17 cellular contexts compared by ENCODE assay signal in genomic region chr4:37662306-37662705, GRCh38. TPM values are rescaled to one million over a fixed set of nuclear protein-coding genes. Genes with fewer than 3 reads are reported as not detected.
DNase-seq lines count a peak whose midpoint lies in the region; ATAC-seq and TF ChIP-seq lines count a peak whose summit lies in the region.
"Had no signal": no experiment of that assay in that cellular context is flagged by ENCODE, and none has a peak within 500 bp of the region (broad histone marks: within the 10 kb centered on the region; RNA-seq: fewer than 3 reads in every experiment).

No MANE protein-coding gene starts in this region.

- no peak overlapping the region for H3K9ac ChIP-seq in mesenchymal stem cell (ENCODE audit: low read length)

- H3K27me3 ChIP-seq in Panc1 (ENCODE audit: control insufficient read depth, insufficient read depth, low read length): no peaks in the 10 kb centered on the region
- no peaks in the 10 kb centered on the region for H3K27me3 ChIP-seq in mesenchymal stem cell (ENCODE audit: control insufficient read depth in 1 of 2, insufficient read depth in 1 of 2, low read length in 2 of 2)
- no peaks in the 10 kb centered on the region for H3K27me3 ChIP-seq in spleen (replicated peaks in 1 of 7)
- no peaks in the 10 kb centered on the region for H3K27me3 ChIP-seq in HAP-1 (ENCODE audit: low read depth)

- in situ Hi-C loops in Panc1 (cut with HindIII; ENCODE audit: low pct_unique_long_range_greater_than_20kb, low sequenced_read_pairs) (no loop called here), HAP-1 (cut with MboI; ENCODE audit: low sequenced_read_pairs) (no loop called here)

- CTCF ChIA-PET in Panc1 (lab: Charles Lee): interaction anchor here (0.6 kb wide), 1 partner anchor 128 kb away, joined by 3 read pairs; no protein-coding TSS in a partner anchor

- intact Hi-C loops in Panc1 (cut with micrococcal nuclease; ENCODE audit: unreplicated experiment): no loop called here
- intact Hi-C loops in dendritic cell treated with granulocyte-macrophage colony-stimulating factor and Interleukin-4, amounts not matched to agents 40 ng/mL and 50 ng/mL, for 4 days (cut with micrococcal nuclease): no loop called here
- intact Hi-C loops in spleen (cut with DNase I; ENCODE audit: low total_unique reads): no loop called here

- no peaks in the 10 kb centered on the region for H3K36me3 ChIP-seq in Panc1 (ENCODE audit: control insufficient read depth, insufficient read depth, low read length)
- H3K36me3 ChIP-seq in mesenchymal stem cell (ENCODE audit: control insufficient read depth in 1 of 2, insufficient read depth in 2 of 2, low read depth in 1 of 2, low read length in 2 of 2): no peaks in the 10 kb centered on the region
- no peaks in the 10 kb centered on the region for H3K36me3 ChIP-seq in spleen
- H3K36me3 ChIP-seq in HAP-1 (replicated peaks): no peaks in the 10 kb centered on the region
- H3K36me3 ChIP-seq: thoracic aorta had no signal

- peaks cover 11% of the 10 kb centered on the region for H3K9me3 Mint-ChIP-seq in dendritic cell treated with granulocyte-macrophage colony-stimulating factor and Interleukin-4, amounts not matched to agents 40 ng/mL and 50 ng/mL, for 4 days

- H3K18ac ChIP-seq in mesenchymal stem cell (ENCODE audit: low read depth in 1 of 2, low read length in 2 of 2): no peak overlapping the region

- H3K9me3 ChIP-seq in Panc1 (ENCODE audit: control insufficient read depth, insufficient read depth, low read depth, low read length) (no peaks in the 10 kb centered on the region), mesenchymal stem cell (ENCODE audit: control insufficient read depth, low read length) (no peaks in the 10 kb centered on the region), spleen (peaks cover 0 to 6% (median 3%) of the 10 kb centered on the region in 8 donors), HAP-1 (no peaks in the 10 kb centered on the region)
- H3K9me3 ChIP-seq: thoracic aorta had no signal

- H3K4me1 ChIP-seq in Panc1 (ENCODE audit: control insufficient read depth, insufficient read depth, low read length): peaks cover 60% of the 10 kb centered on the region
- H3K4me1 ChIP-seq in mesenchymal stem cell (ENCODE audit: control insufficient read depth, insufficient read depth, low read depth, low read length): peaks cover 30% of the 10 kb centered on the region
- H3K4me1 ChIP-seq in spleen: peaks cover 24 to 77% (median 47%) of the 10 kb centered on the region in 6 donors
- no peaks in the 10 kb centered on the region for H3K4me1 ChIP-seq in HAP-1

- ATAC-seq in Panc1 (0 out of 2 replicates have a peak, but pooled peaks have one; percentile 8), HG03175 (IDR thresholded peaks at IDR 0.05; ENCODE audit: unreplicated experiment) (no peak)
- no peak for ATAC-seq in activated CD4-positive, CD25-positive, alpha-beta regulatory T cell treated with anti-CD3 and anti-CD28 coated beads, Interleukin-2, amount 50 U/mL, for 24 hours

- no peak for TF ChIP-seq POLR2A in spleen (IDR thresholded peaks at IDR 0.05)

- H2BK12ac ChIP-seq in mesenchymal stem cell (ENCODE audit: low read length in 2 of 2): no peak overlapping the region

- no peak overlapping the region for H3K4ac ChIP-seq in mesenchymal stem cell (ENCODE audit: low read depth in 1 of 2, low read length in 2 of 2)

- H3K27ac ChIP-seq in Panc1 (ENCODE audit: low read length): peak overlapping the region; percentile 63
- peak overlapping the region; percentile 9 for H3K27ac ChIP-seq in mesenchymal stem cell (ENCODE audit: low read length, poor library complexity, severe bottlenecking)
- H3K27ac ChIP-seq in spleen: peak overlapping the region in 7 of 8 donors; percentile 14 to 71 (median 53)
- H3K27ac ChIP-seq: thoracic aorta had no signal

- BruUV-seq in Panc1 (replicated peaks; lab: Mats Ljungman, UMichigan): no TSS peak

- POLR2A ChIA-PET in Panc1 (lab: Charles Lee): no interaction called here

- peaks cover 66% of the 10 kb centered on the region for H3K4me1 Mint-ChIP-seq in dendritic cell treated with granulocyte-macrophage colony-stimulating factor and Interleukin-4, amounts not matched to agents 40 ng/mL and 50 ng/mL, for 4 days (ENCODE audit: low read depth)

- no peak overlapping the region for H4K91ac ChIP-seq in mesenchymal stem cell (ENCODE audit: low read length)

- no peak overlapping the region for H2BK5ac ChIP-seq in mesenchymal stem cell (ENCODE audit: low read depth, low read length, poor library complexity, severe bottlenecking)

- H3K36me3 Mint-ChIP-seq in dendritic cell treated with granulocyte-macrophage colony-stimulating factor and Interleukin-4, amounts not matched to agents 40 ng/mL and 50 ng/mL, for 4 days (ENCODE audit: low read depth): peaks cover 35% of the 10 kb centered on the region

- no peak overlapping the region for H2BK15ac ChIP-seq in mesenchymal stem cell (ENCODE audit: low read depth, poor library complexity, severe bottlenecking)

- no peak overlapping the region for H4K8ac ChIP-seq in mesenchymal stem cell (ENCODE audit: low read length)

- H3K4me2 ChIP-seq in mesenchymal stem cell (ENCODE audit: low read length, poor library complexity, severe bottlenecking): no peak overlapping the region

- DNase-seq in Panc1 (ENCODE audit: low read depth, low spot score): no peak
- no peak for DNase-seq in mesenchymal stem cell
- DNase-seq in spleen: no peak
- no peak for DNase-seq in SIG-M5 treated with dmso at 0.1 percent for 504 hours (lab: John Stamatoyannopoulos, UW; ENCODE audit: unreplicated experiment)
- no peak for DNase-seq in HAP-1 (ENCODE audit: low spot score in 2 of 2)
- DNase-seq: activated CD4-positive, alpha-beta T cell treated with anti-CD3 and anti-CD28 coated beads, Interleukin-2, amount 50 U/mL, for 4 hours; activated naive CD4-positive, alpha-beta T cell treated with Interleukin-2 at 50 U/mL for 16 hours; activated T-cell treated with anti-CD3 and anti-CD28 coated beads for 4 hours; GF-D8; NCI-H2029; NCI-H526; occipital lobe; stimulated activated CD4-positive, alpha-beta T cell treated with anti-CD3 and anti-CD28 coated beads, Interleukin-4, amount 100 ng/mL, for 1 hour had no signal

- 17% methylated on average over 1 of the region's 2 CpGs for WGBS in mesenchymal stem cell
- 19 to 50% (median 34%) methylated on average over 2 of the region's 2 CpGs for WGBS in spleen, 5 donors

- H3K4me3 ChIP-seq in Panc1 (ENCODE audit: low read depth in 2 of 2, low read length in 2 of 2): no peak overlapping the region
- H3K4me3 ChIP-seq in mesenchymal stem cell (ENCODE audit: insufficient read depth in 1 of 2, low read depth in 1 of 2, low read length in 2 of 2): no peak overlapping the region
- no peak overlapping the region for H3K4me3 ChIP-seq in spleen
- no peak overlapping the region for H3K4me3 ChIP-seq in HAP-1
- H3K4me3 ChIP-seq: thoracic aorta had no signal

- H3K23ac ChIP-seq in mesenchymal stem cell (ENCODE audit: low read length in 2 of 2): no peak overlapping the region

- no peak for TF ChIP-seq CTCF in Panc1 (IDR thresholded peaks at IDR 0.05)
- no peak for TF ChIP-seq CTCF in spleen (IDR thresholded peaks at IDR 0.05 in 8 of 11, conservative IDR thresholded peaks at IDR 0.05 in 3 of 11)

- H3K14ac ChIP-seq in mesenchymal stem cell (ENCODE audit: low read length in 2 of 2): no peak overlapping the region

- H3K27me3 Mint-ChIP-seq in dendritic cell treated with granulocyte-macrophage colony-stimulating factor and Interleukin-4, amounts not matched to agents 40 ng/mL and 50 ng/mL, for 4 days: no peaks in the 10 kb centered on the region

- H2AK5ac ChIP-seq in mesenchymal stem cell (ENCODE audit: low read length, severe bottlenecking): no peak overlapping the region

- no peak overlapping the region for H2BK120ac ChIP-seq in mesenchymal stem cell (ENCODE audit: low read depth, low read length)

- H2AFZ ChIP-seq in mesenchymal stem cell (ENCODE audit: low read depth, low read length): no peak overlapping the region

- H3K27ac Mint-ChIP-seq in dendritic cell treated with granulocyte-macrophage colony-stimulating factor and Interleukin-4, amounts not matched to agents 40 ng/mL and 50 ng/mL, for 4 days: peak overlapping the region; percentile 78

- peaks cover 35% of the 10 kb centered on the region for H3K79me1 ChIP-seq in mesenchymal stem cell (replicated peaks; ENCODE audit: low read length, poor library complexity, severe bottlenecking)

- H3K4me3 Mint-ChIP-seq in dendritic cell treated with granulocyte-macrophage colony-stimulating factor and Interleukin-4, amounts not matched to agents 40 ng/mL and 50 ng/mL, for 4 days: no peak overlapping the region

RNA-seq across cellular contexts. Expression of gene RELL1, which starts 23.9 kb away (rescaled TPM):
- total RNA-seq in Panc1 (2021; ENCODE audit: unreplicated experiment) (29.1 TPM), spleen (10 to 100 TPM; 30.0 to 70.4 (median 46.9) TPM)
- 7.2 TPM for polyA plus RNA-seq in Panc1 (2012; ENCODE audit: insufficient read length)
- polyA plus RNA-seq in mesenchymal stem cell (2013, experiment 1 of 2): 17.5 TPM
- 17.2 TPM for polyA plus RNA-seq in mesenchymal stem cell (2013, experiment 2 of 2)
- 1 to 10 TPM in 1 of 3 donors, under 1 TPM in 2; 0.59 to 1.8 (median 0.64) TPM for polyA plus RNA-seq in spleen

Comparison
In these comparisons a context has a peak if more than half of its experiments do, and no peak if none do; other contexts are left out.
1. H3K27ac ChIP-seq: peak in every context shown above with its lines; median percentile 63 in Panc1; 53 in spleen; 9 in mesenchymal stem cell.